9 cellular contexts compared by ENCODE assay signal in the genomic region with DNA sequence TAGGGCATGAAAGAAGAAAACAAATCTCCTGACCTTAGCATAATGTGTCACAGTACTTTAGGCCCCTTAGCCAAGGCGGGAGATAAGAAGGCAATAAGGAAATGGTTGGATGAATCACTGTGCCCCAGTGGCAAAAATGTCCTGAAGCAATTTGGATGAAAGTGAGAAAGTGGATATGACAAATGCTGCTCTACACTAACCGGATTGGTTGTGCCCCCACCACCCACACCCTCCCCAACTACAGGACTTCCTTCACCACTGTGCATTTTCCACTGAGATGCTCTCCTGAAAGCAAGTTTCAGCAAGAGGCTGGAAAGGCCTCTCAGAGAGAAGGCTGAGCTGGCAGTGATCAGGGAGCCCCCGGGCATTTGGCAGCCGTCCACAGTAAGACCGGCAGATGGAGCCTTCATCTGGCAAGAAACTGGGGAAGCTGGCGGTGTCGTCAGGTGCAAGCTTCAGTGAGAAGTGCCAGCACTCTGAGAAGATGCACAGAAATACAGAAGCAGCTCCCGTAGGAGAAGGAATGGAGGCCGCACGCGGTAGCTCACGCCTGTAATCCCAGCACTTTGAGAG.
DNase-seq lines count a peak whose midpoint lies in the region; ATAC-seq and TF ChIP-seq lines count a peak whose summit lies in the region.
"Had no signal": no experiment of that assay in that cellular context is flagged by ENCODE, and none has a peak within 500 bp of the region (broad histone marks: within the 10 kb centered on the region; RNA-seq: fewer than 3 reads in every experiment).

No MANE protein-coding gene starts in this region.

- H3K79me2 ChIP-seq in smooth muscle cell (ENCODE audit: low read depth), result no peaks in the 10 kb centered on the region

- H3K4me3 ChIP-seq in fibroblast of mammary gland (ENCODE audit: control insufficient read depth, low read depth, low read length) (no peak overlapping the region), smooth muscle cell (no peak overlapping the region)
- H3K4me3 ChIP-seq: heart right ventricle had no signal

- H3K4me2 ChIP-seq in smooth muscle cell, result peak overlapping the region; percentile 25

- TF ChIP-seq CTCF in fibroblast of mammary gland (conservative IDR thresholded peaks at IDR 0.05; ENCODE audit: control insufficient read depth, insufficient read depth, low read depth, low read length) (no peak), smooth muscle cell (IDR thresholded peaks at IDR 0.05; ENCODE audit: borderline replicate concordance, insufficient read depth, poor library complexity, severe bottlenecking) (no peak)

- peaks cover 18% of the 10 kb centered on the region for H3F3A ChIP-seq in smooth muscle cell (ENCODE audit: low read depth)

- DNase-seq in COR-L47 (lab: John Stamatoyannopoulos, UW) (peak; percentile 90), LHCN-M2 (ENCODE audit: low read depth) (peak; percentile 68), T1000 (lab: John Stamatoyannopoulos, UW) (peak; percentile 90), fibroblast of mammary gland (ENCODE audit: low read depth) (peak; percentile 42), smooth muscle cell (lab: John Stamatoyannopoulos, UW; ENCODE audit: unreplicated experiment) (peak; percentile 4)
- DNase-seq: heart right ventricle had no signal

- H3K27ac ChIP-seq in smooth muscle cell (ENCODE audit: low read depth), result peak overlapping the region; percentile 75
- H3K27ac ChIP-seq: heart right ventricle had no signal

- no peaks in the 10 kb centered on the region for H3K9me3 ChIP-seq in smooth muscle cell (replicated peaks; ENCODE audit: low read depth)
- H3K9me3 ChIP-seq: heart right ventricle had no signal

- H3K27me3 ChIP-seq in smooth muscle cell (ENCODE audit: low read depth), result no peaks in the 10 kb centered on the region
- H3K27me3 ChIP-seq: heart right ventricle had no signal

- H4K20me1 ChIP-seq in smooth muscle cell (ENCODE audit: low read depth), result no peaks in the 10 kb centered on the region

- 38% methylated on average over 12 of the region's 12 CpGs for WGBS in smooth muscle cell (ENCODE audit: low lambda C conversion rate)

- H3K36me3 ChIP-seq in smooth muscle cell (ENCODE audit: low read depth), result no peaks in the 10 kb centered on the region
- H3K36me3 ChIP-seq: heart right ventricle had no signal

- TF ChIP-seq POLR2A in GM18505 (IDR thresholded peaks at IDR 0.05; ENCODE audit: borderline replicate concordance, extremely low read depth, insufficient read depth, insufficient read length), result no peak

- no peaks in the 10 kb centered on the region for H3K4me1 ChIP-seq in smooth muscle cell (ENCODE audit: low read depth)

- ATAC-seq in GM18870 (IDR thresholded peaks at IDR 0.05; ENCODE audit: unreplicated experiment) (no peak), GM18505 (IDR thresholded peaks at IDR 0.05; ENCODE audit: unreplicated experiment) (no peak), HG02623 (IDR thresholded peaks at IDR 0.05; ENCODE audit: unreplicated experiment) (no peak)

- no peak overlapping the region for H2AFZ ChIP-seq in smooth muscle cell (ENCODE audit: low read depth)

- no peak overlapping the region for H3K9ac ChIP-seq in smooth muscle cell (ENCODE audit: low read depth)

Comparison
In these comparisons a context has a peak if more than half of its experiments do, and no peak if none do; other contexts are left out.
1. DNase-seq: peak in every context shown above with its lines; median percentile 90 in COR-L47; 90 in T1000; 68 in LHCN-M2; 42 in fibroblast of mammary gland; 4 in smooth muscle cell.